ENCODE assay signal across 1 cellular context in the genomic region with DNA sequence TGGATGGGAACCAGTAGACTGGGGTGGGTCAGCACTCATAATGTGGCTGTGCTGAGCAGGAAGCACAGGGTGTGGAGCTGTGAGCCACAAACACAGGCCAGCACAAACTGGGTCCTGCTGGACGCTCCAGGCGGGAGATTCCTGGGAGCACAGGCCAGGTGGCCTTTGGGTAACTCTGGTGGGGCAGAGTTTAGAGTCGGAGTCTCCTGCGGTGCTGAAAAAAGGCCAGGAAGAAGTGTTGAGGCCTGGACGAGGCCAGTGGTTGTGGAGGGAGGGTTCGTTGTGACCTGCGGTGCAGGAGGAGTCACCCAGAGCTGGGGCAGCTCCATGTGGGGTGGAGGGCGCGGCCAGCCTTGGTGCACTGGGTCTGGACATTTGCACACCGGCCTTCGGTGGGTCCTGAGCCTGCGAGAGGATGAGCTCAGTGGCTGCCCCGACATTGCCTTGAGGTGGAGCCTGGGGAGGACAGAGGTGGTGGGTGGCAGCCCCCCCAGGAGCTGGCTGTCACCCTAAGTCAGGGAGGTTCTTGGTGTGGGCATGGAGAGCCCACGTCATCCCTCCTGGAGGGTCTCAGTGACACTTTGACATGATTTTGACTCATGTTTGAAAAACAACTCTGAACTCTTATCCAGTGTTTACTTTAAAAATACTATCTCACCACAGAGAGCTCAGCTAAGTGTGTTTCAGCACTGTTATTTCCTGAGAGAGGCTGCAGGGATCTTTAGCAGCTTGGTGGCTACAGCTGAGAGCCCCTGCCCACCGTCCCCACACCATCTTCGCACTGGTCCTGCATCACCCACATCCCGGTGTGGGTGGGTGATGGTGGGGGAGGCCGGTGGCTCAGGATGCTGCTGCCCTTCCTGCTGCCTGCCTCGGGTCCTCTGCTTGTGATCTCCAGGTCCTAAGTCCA.
TF ChIP-seq lines count a peak whose summit lies in the region.

No MANE protein-coding gene starts in this region.

TF ChIP-seq in HepG2, 621 proteins besides CTCF, POLR2A, EP300 and RAD21 (continued from another document and continues in another):
- TF ChIP-seq, protein P1, sequence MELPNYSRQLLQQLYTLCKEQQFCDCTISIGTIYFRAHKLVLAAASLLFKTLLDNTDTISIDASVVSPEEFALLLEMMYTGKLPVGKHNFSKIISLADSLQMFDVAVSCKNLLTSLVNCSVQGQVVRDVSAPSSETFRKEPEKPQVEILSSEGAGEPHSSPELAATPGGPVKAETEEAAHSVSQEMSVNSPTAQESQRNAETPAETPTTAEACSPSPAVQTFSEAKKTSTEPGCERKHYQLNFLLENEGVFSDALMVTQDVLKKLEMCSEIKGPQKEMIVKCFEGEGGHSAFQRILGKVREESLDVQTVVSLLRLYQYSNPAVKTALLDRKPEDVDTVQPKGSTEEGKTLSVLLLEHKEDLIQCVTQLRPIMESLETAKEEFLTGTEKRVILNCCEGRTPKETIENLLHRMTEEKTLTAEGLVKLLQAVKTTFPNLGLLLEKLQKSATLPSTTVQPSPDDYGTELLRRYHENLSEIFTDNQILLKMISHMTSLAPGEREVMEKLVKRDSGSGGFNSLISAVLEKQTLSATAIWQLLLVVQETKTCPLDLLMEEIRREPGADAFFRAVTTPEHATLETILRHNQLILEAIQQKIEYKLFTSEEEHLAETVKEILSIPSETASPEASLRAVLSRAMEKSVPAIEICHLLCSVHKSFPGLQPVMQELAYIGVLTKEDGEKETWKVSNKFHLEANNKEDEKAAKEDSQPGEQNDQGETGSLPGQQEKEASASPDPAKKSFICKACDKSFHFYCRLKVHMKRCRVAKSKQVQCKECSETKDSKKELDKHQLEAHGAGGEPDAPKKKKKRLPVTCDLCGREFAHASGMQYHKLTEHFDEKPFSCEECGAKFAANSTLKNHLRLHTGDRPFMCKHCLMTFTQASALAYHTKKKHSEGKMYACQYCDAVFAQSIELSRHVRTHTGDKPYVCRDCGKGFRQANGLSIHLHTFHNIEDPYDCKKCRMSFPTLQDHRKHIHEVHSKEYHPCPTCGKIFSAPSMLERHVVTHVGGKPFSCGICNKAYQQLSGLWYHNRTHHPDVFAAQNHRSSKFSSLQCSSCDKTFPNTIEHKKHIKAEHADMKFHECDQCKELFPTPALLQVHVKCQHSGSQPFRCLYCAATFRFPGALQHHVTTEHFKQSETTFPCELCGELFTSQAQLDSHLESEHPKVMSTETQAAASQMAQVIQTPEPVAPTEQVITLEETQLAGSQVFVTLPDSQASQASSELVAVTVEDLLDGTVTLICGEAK (IDR thresholded peaks at IDR 0.05) = no peak
- TF ChIP-seq, protein P1 (CRISPR knock-in tag; IDR thresholded peaks at IDR 0.05) = no peak
- TF ChIP-seq HES4 (CRISPR knock-in tag; IDR thresholded peaks at IDR 0.05; ENCODE audit: borderline replicate concordance) (no peak), SRSF9 (IDR thresholded peaks at IDR 0.05; ENCODE audit: borderline replicate concordance, insufficient read depth, low read depth, low read length, poor library complexity, severe bottlenecking) (no peak), STAG1 (CRISPR knock-in tag; IDR thresholded peaks at IDR 0.05) (no peak), WIZ (CRISPR knock-in tag; IDR thresholded peaks at IDR 0.05) (no peak), ZNF792 (CRISPR knock-in tag; IDR thresholded peaks at IDR 0.05) (peak; percentile 70; the same call in 1 of the 2 replicates), MLXIP (CRISPR knock-in tag; IDR thresholded peaks at IDR 0.05; ENCODE audit: borderline replicate concordance) (no peak), ATRX (CRISPR knock-in tag; IDR thresholded peaks at IDR 0.05; ENCODE audit: borderline replicate concordance) (no peak), CHD2 (IDR thresholded peaks at IDR 0.05; ENCODE audit: low read depth, low read length) (no peak), ZKSCAN8 (CRISPR knock-in tag; IDR thresholded peaks at IDR 0.05; ENCODE audit: borderline replicate concordance) (0 out of 2 replicates have a peak, but pooled peaks have one; percentile 14), ZNF766 (CRISPR knock-in tag; IDR thresholded peaks at IDR 0.05; ENCODE audit: borderline replicate concordance) (0 out of 2 replicates have a peak, but pooled peaks have one; percentile 27), PHF21A (CRISPR knock-in tag; IDR thresholded peaks at IDR 0.05) (no peak), ZNF124 (CRISPR knock-in tag; IDR thresholded peaks at IDR 0.05) (no peak), NFKB2 (CRISPR knock-in tag; IDR thresholded peaks at IDR 0.05; ENCODE audit: borderline replicate concordance) (peak; percentile 40; the same call in 1 of the 2 replicates), HDAC6 (IDR thresholded peaks at IDR 0.05; ENCODE audit: low read depth, low read length) (no peak), REXO4 (CRISPR knock-in tag; IDR thresholded peaks at IDR 0.05; ENCODE audit: borderline replicate concordance) (no peak), ZNF737 (CRISPR knock-in tag; IDR thresholded peaks at IDR 0.05; ENCODE audit: borderline replicate concordance) (no peak), HNF4G (IDR thresholded peaks at IDR 0.05; ENCODE audit: borderline replicate concordance, low read depth, low read length) (no peak), HNF4G (CRISPR knock-in tag; IDR thresholded peaks at IDR 0.05; ENCODE audit: borderline replicate concordance, low read depth) (no peak), PRDM10 (CRISPR knock-in tag; IDR thresholded peaks at IDR 0.05; ENCODE audit: low read depth) (0 out of 2 replicates have a peak, but pooled peaks have one; percentile 21), MEIS2 (CRISPR knock-in tag; IDR thresholded peaks at IDR 0.05) (peak; percentile 15; the same call in 1 of the 2 replicates), TEAD3 (CRISPR knock-in tag; optimal IDR thresholded peaks at IDR 0.05; ENCODE audit: borderline replicate concordance) (peak; percentile 5), BRD4 (CRISPR knock-in tag; IDR thresholded peaks at IDR 0.05) (no peak), ZBTB7A (CRISPR knock-in tag; IDR thresholded peaks at IDR 0.05) (0 out of 2 replicates have a peak, but pooled peaks have one; percentile 1), XRCC5 (optimal IDR thresholded peaks at IDR 0.05; ENCODE audit: low read length) (no peak), TBX2 (CRISPR knock-in tag; IDR thresholded peaks at IDR 0.05; ENCODE audit: borderline replicate concordance) (peak; percentile 31; the same call in 1 of the 2 replicates), ZNF660 (CRISPR knock-in tag; IDR thresholded peaks at IDR 0.05; ENCODE audit: borderline replicate concordance, low read depth) (no peak), ZNF710 (CRISPR knock-in tag; IDR thresholded peaks at IDR 0.05; ENCODE audit: borderline replicate concordance) (no peak), ZNF552 (CRISPR knock-in tag; IDR thresholded peaks at IDR 0.05; ENCODE audit: borderline replicate concordance) (no peak)
- TF ChIP-seq, protein P2, sequence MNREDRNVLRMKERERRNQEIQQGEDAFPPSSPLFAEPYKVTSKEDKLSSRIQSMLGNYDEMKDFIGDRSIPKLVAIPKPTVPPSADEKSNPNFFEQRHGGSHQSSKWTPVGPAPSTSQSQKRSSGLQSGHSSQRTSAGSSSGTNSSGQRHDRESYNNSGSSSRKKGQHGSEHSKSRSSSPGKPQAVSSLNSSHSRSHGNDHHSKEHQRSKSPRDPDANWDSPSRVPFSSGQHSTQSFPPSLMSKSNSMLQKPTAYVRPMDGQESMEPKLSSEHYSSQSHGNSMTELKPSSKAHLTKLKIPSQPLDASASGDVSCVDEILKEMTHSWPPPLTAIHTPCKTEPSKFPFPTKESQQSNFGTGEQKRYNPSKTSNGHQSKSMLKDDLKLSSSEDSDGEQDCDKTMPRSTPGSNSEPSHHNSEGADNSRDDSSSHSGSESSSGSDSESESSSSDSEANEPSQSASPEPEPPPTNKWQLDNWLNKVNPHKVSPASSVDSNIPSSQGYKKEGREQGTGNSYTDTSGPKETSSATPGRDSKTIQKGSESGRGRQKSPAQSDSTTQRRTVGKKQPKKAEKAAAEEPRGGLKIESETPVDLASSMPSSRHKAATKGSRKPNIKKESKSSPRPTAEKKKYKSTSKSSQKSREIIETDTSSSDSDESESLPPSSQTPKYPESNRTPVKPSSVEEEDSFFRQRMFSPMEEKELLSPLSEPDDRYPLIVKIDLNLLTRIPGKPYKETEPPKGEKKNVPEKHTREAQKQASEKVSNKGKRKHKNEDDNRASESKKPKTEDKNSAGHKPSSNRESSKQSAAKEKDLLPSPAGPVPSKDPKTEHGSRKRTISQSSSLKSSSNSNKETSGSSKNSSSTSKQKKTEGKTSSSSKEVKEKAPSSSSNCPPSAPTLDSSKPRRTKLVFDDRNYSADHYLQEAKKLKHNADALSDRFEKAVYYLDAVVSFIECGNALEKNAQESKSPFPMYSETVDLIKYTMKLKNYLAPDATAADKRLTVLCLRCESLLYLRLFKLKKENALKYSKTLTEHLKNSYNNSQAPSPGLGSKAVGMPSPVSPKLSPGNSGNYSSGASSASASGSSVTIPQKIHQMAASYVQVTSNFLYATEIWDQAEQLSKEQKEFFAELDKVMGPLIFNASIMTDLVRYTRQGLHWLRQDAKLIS (CRISPR knock-in tag; IDR thresholded peaks at IDR 0.05) = no peak
